ENCODE assay signal across 8 cellular contexts in genomic region chr15:70526221-70526973, GRCh38.
A peak's percentile ranks its signal among the peaks of the same experiment; 100 is the strongest.
DNase-seq lines count a peak whose midpoint lies in the region; ATAC-seq and TF ChIP-seq lines count a peak whose summit lies in the region.

No MANE protein-coding gene starts in this region.

- H3K27ac Mint-ChIP-seq in IgD-negative memory B cell: peak overlapping the region; percentile 16 to 83 (median 27)

- H3K36me3 ChIP-seq in BJ (ENCODE audit: control insufficient read depth, insufficient read depth, low read length) (no peaks in the 10 kb centered on the region), suprapubic skin (no peaks in the 10 kb centered on the region)

- POLR2A ChIA-PET in BJ (lab: Charles Lee): interaction anchor here (1.0 kb wide), 1 partner anchor 21 kb away, joined by 3 read pairs; no protein-coding TSS in a partner anchor

- H3K27me3 ChIP-seq in BJ (ENCODE audit: control insufficient read depth, insufficient read depth, low read length) (peaks cover 22% of the 10 kb centered on the region), suprapubic skin (no peaks in the 10 kb centered on the region)

- CTCF ChIA-PET in BJ (lab: Yijun Ruan, JAX): interaction anchor here (0.8 to 1.1 kb wide), 2 partner anchors 14 to 22 kb away, joined by 4 read pairs; no protein-coding TSS in a partner anchor

- H3K27me3 Mint-ChIP-seq in IgD-negative memory B cell: peaks cover 3% of the 10 kb centered on the region

- H3K4me3 ChIP-seq in BJ (ENCODE audit: low read depth, low read length) (0 out of 2 replicates have a peak overlapping the region, but pooled peaks have one; percentile 11), suprapubic skin (peak overlapping the region; percentile 21)

- H3K9me3 Mint-ChIP-seq in IgD-negative memory B cell: peaks cover 0 to 4% (median 2%) of the 10 kb centered on the region in 3 donors

- no peak for TF ChIP-seq EP300 in suprapubic skin (IDR thresholded peaks at IDR 0.05)

- ATAC-seq in esophagus mucosa: peak; percentile 61
- no peak for ATAC-seq in GM18511 (IDR thresholded peaks at IDR 0.05; ENCODE audit: unreplicated experiment)
- no peak for ATAC-seq in GM21390 (IDR thresholded peaks at IDR 0.05; ENCODE audit: unreplicated experiment)

- no peaks in the 10 kb centered on the region for H3K9me3 ChIP-seq in suprapubic skin

- no peak overlapping the region for H3K27ac ChIP-seq in suprapubic skin

- peaks cover 23 to 35% (median 28%) of the 10 kb centered on the region in 3 donors for H3K4me1 Mint-ChIP-seq in IgD-negative memory B cell

- peaks cover 14% of the 10 kb centered on the region for H3K4me1 ChIP-seq in suprapubic skin

- DNase-seq in BJ (ENCODE audit: low read depth) (peak; percentile 73), NOMO-1 treated with dmso at 0.1 percent for 144 hours (lab: John Stamatoyannopoulos, UW; ENCODE audit: unreplicated experiment) (peak; percentile 62), suprapubic skin (ENCODE audit: low spot score in 2 of 2) (peak in 1 of 2 donors; percentile 78), HK-2 (ENCODE audit: unreplicated experiment) (no peak)

- H3K36me3 Mint-ChIP-seq in IgD-negative memory B cell: peaks cover 4% of the 10 kb centered on the region

- WGBS in suprapubic skin: 29% methylated on average over 12 of the region's 12 CpGs

- TF ChIP-seq CTCF in BJ (IDR thresholded peaks at IDR 0.05; ENCODE audit: insufficient read depth, low read depth, low read length) (no peak), suprapubic skin (IDR thresholded peaks at IDR 0.05) (no peak)

- H3K4me3 Mint-ChIP-seq in IgD-negative memory B cell: peak overlapping the region in 3 of 4 donors; percentile 20 to 84 (median 63)

- TF ChIP-seq POLR2A in suprapubic skin (IDR thresholded peaks at IDR 0.05): no peak
